Comparison of ENCODE assay signal across 30 cellular contexts in the genomic region with DNA sequence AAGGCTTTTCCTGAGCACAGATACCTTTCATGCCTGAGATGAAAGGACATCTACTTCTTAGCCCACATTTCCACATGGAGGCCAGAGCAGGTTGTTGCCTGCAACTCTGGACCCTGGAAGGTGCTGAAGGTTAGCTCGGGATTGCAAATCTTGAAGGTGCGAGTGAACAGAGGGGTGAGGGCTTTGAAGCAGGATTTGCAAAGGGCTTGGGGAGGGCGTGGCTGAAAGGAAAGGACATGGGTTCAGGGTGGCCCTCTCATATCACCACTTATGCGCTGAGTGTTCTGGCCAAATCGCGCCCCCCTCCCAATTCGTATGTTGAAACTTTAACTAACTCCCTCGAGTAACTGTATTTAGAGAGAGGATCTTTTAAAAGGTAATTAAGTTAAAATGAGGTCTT.
"Had no signal": no experiment of that assay in that cellular context is flagged by ENCODE, and none has a peak within 500 bp of the region (broad histone marks: within the 10 kb centered on the region; RNA-seq: fewer than 3 reads in every experiment).

No MANE protein-coding gene starts in this region.

- H3K9me3 ChIP-seq: adrenal gland, body of pancreas, breast epithelium, colonic mucosa had no signal

- H3K4me1 ChIP-seq: adrenal gland, breast epithelium, colonic mucosa had no signal

- H3K4me3 Mint-ChIP-seq: activated CD4-positive, alpha-beta memory T cell treated with anti-CD3 and anti-CD28 coated beads for 36 hours; activated CD4-positive, alpha-beta T cell treated with anti-CD3 and anti-CD28 coated beads for 36 hours; activated CD4-positive, alpha-beta T cell treated with anti-CD3 and anti-CD28 coated beads, Interleukin-2, amount 10 ng/mL, durations not matched to agents 24 days and 14 days; activated CD8-positive, alpha-beta memory T cell treated with anti-CD3 and anti-CD28 coated beads, Interleukin-2, amount 10 ng/mL, durations not matched to agents 7 days and 5 days; activated CD8-positive, alpha-beta T cell treated with anti-CD3 and anti-CD28 coated beads, Interleukin-2, amount 10 ng/mL, durations not matched to agents 7 days and 5 days; activated naive CD4-positive, alpha-beta T cell treated with anti-CD3 and anti-CD28 coated beads for 36 hours; activated naive CD4-positive, alpha-beta T cell treated with anti-CD3 and anti-CD28 coated beads, Interleukin-2, amount 50 U/mL, for 24 hours; activated naive CD8-positive, alpha-beta T cell treated with anti-CD3 and anti-CD28 coated beads for 36 hours; activated naive CD8-positive, alpha-beta T cell treated with anti-CD3 and anti-CD28 coated beads, Interleukin-2, amount 50 U/mL, for 24 hours; activated T-helper 1 cell treated with anti-CD3 and anti-CD28 coated beads, Interleukin-12 subunit alpha, Interleukin-12 subunit beta, Interleukin-2, Interleukin-4 antibody, amounts not matched to agents 30 ng/mL and 10 ng/mL and 1 ng/mL, durations not matched to agents 14 hours and 24 hours and 36 hours had no signal

- DNase-seq: activated CD4-positive, alpha-beta memory T cell treated with anti-CD3 and anti-CD28 coated beads for 36 hours; activated CD4-positive, alpha-beta T cell treated with anti-CD3 and anti-CD28 coated beads for 36 hours; activated CD4-positive, alpha-beta T cell treated with anti-CD3 and anti-CD28 coated beads, Interleukin-2, amount 10 ng/mL, durations not matched to agents 24 days and 14 days; activated CD4-positive, CD25-positive, alpha-beta regulatory T cell; activated CD4-positive, CD25-positive, alpha-beta regulatory T cell treated with anti-CD3 and anti-CD28 coated beads, Interleukin-2, amount 50 U/mL, for 72 hours; activated CD8-positive, alpha-beta memory T cell treated with anti-CD3 and anti-CD28 coated beads, Interleukin-2, amount 10 ng/mL, durations not matched to agents 7 days and 5 days; activated CD8-positive, alpha-beta memory T cell treated with anti-CD3 and anti-CD28 coated beads, Interleukin-2, amount 50 U/mL, for 4 hours; activated CD8-positive, alpha-beta T cell treated with anti-CD3 and anti-CD28 coated beads, Interleukin-2, amount 10 ng/mL, durations not matched to agents 7 days and 5 days; activated effector memory CD4-positive, alpha-beta T cell treated with anti-CD3 and anti-CD28 coated beads, Interleukin-2, amount 50 U/mL, for 16 hours; activated naive CD4-positive, alpha-beta T cell treated with anti-CD3 and anti-CD28 coated beads for 36 hours; activated naive CD8-positive, alpha-beta T cell treated with anti-CD3 and anti-CD28 coated beads for 36 hours; activated naive CD8-positive, alpha-beta T cell treated with anti-CD3 and anti-CD28 coated beads, Interleukin-2, amount 50 U/mL, for 24 hours; activated T-cell treated with anti-CD3 and anti-CD28 coated beads, Interleukin-2, amount 50 U/mL, for 1 hour; activated T-cell treated with anti-CD3 and anti-CD28 coated beads, Interleukin-2, amount 50 U/mL, for 48 hours; adrenal gland; amygdala; aorta; body of pancreas; central memory CD4-positive, alpha-beta T cell; cerebellar nuclear complex; colonic mucosa; effector CD8-positive, alpha-beta T cell; foreskin fibroblast; T-helper 2 cell had no signal

- H3K36me3 Mint-ChIP-seq: activated CD4-positive, alpha-beta memory T cell treated with anti-CD3 and anti-CD28 coated beads for 36 hours; activated CD8-positive, alpha-beta memory T cell treated with anti-CD3 and anti-CD28 coated beads, Interleukin-2, amount 10 ng/mL, durations not matched to agents 7 days and 5 days; activated naive CD4-positive, alpha-beta T cell treated with anti-CD3 and anti-CD28 coated beads, Interleukin-2, amount 50 U/mL, for 24 hours; activated naive CD8-positive, alpha-beta T cell treated with anti-CD3 and anti-CD28 coated beads for 36 hours had no signal

- H3K27ac Mint-ChIP-seq: activated CD4-positive, alpha-beta memory T cell treated with anti-CD3 and anti-CD28 coated beads for 36 hours; activated CD4-positive, alpha-beta T cell treated with anti-CD3 and anti-CD28 coated beads for 36 hours; activated CD4-positive, alpha-beta T cell treated with anti-CD3 and anti-CD28 coated beads, Interleukin-2, amount 10 ng/mL, durations not matched to agents 24 days and 14 days; activated CD8-positive, alpha-beta memory T cell treated with anti-CD3 and anti-CD28 coated beads, Interleukin-2, amount 10 ng/mL, durations not matched to agents 7 days and 5 days; activated CD8-positive, alpha-beta T cell treated with anti-CD3 and anti-CD28 coated beads, Interleukin-2, amount 10 ng/mL, durations not matched to agents 7 days and 5 days; activated naive CD4-positive, alpha-beta T cell treated with anti-CD3 and anti-CD28 coated beads for 36 hours; activated naive CD4-positive, alpha-beta T cell treated with anti-CD3 and anti-CD28 coated beads, Interleukin-2, amount 50 U/mL, for 24 hours; activated naive CD8-positive, alpha-beta T cell treated with anti-CD3 and anti-CD28 coated beads for 36 hours; activated naive CD8-positive, alpha-beta T cell treated with anti-CD3 and anti-CD28 coated beads, Interleukin-2, amount 50 U/mL, for 24 hours; activated T-helper 1 cell treated with anti-CD3 and anti-CD28 coated beads, Interleukin-12 subunit alpha, Interleukin-12 subunit beta, Interleukin-2, Interleukin-4 antibody, amounts not matched to agents 30 ng/mL and 10 ng/mL and 1 ng/mL, durations not matched to agents 14 hours and 24 hours and 36 hours; activated T-helper 2 cell treated with anti-CD3 and anti-CD28 coated beads, Interferon-gamma antibody, Interleukin-2, Interleukin-4, amounts not matched to agents 10 μg/mL and 5 μg/mL and 100 μg/mL, durations not matched to agents 14 hours and 24 hours and 36 hours had no signal

- H3K27ac ChIP-seq: adrenal gland, body of pancreas, breast epithelium, cardiac muscle cell, colonic mucosa, epithelial cell of prostate had no signal

- ATAC-seq: activated CD4-positive, alpha-beta T cell treated with anti-CD3 and anti-CD28 coated beads for 36 hours; activated CD8-positive, alpha-beta memory T cell treated with anti-CD3 and anti-CD28 coated beads, Interleukin-2, amount 10 ng/mL, durations not matched to agents 7 days and 5 days; activated CD8-positive, alpha-beta T cell treated with anti-CD3 and anti-CD28 coated beads, Interleukin-2, amount 10 ng/mL, durations not matched to agents 7 days and 5 days; activated naive CD8-positive, alpha-beta T cell treated with anti-CD3 and anti-CD28 coated beads, Interleukin-2, amount 50 U/mL, for 24 hours; body of pancreas had no signal

- H3K4me3 ChIP-seq: adrenal gland, body of pancreas, breast epithelium, cardiac muscle cell, colonic mucosa had no signal

- H3K36me3 ChIP-seq: adrenal gland, breast epithelium, cardiac muscle cell, colonic mucosa had no signal

- H3K27me3 ChIP-seq: body of pancreas, breast epithelium, colonic mucosa had no signal

- H3K4me1 Mint-ChIP-seq: activated CD4-positive, alpha-beta T cell treated with anti-CD3 and anti-CD28 coated beads for 36 hours; activated CD4-positive, alpha-beta T cell treated with anti-CD3 and anti-CD28 coated beads, Interleukin-2, amount 10 ng/mL, durations not matched to agents 24 days and 14 days; activated CD8-positive, alpha-beta memory T cell treated with anti-CD3 and anti-CD28 coated beads, Interleukin-2, amount 10 ng/mL, durations not matched to agents 7 days and 5 days; activated naive CD4-positive, alpha-beta T cell treated with anti-CD3 and anti-CD28 coated beads, Interleukin-2, amount 50 U/mL, for 24 hours; activated naive CD8-positive, alpha-beta T cell treated with anti-CD3 and anti-CD28 coated beads for 36 hours; activated naive CD8-positive, alpha-beta T cell treated with anti-CD3 and anti-CD28 coated beads, Interleukin-2, amount 50 U/mL, for 24 hours had no signal

- H3K27me3 Mint-ChIP-seq: activated CD8-positive, alpha-beta memory T cell treated with anti-CD3 and anti-CD28 coated beads, Interleukin-2, amount 10 ng/mL, durations not matched to agents 7 days and 5 days had no signal

- H3K9me3 Mint-ChIP-seq: activated CD4-positive, alpha-beta memory T cell treated with anti-CD3 and anti-CD28 coated beads for 36 hours; activated CD4-positive, alpha-beta T cell treated with anti-CD3 and anti-CD28 coated beads, Interleukin-2, amount 10 ng/mL, durations not matched to agents 24 days and 14 days; activated naive CD4-positive, alpha-beta T cell treated with anti-CD3 and anti-CD28 coated beads for 36 hours; activated naive CD4-positive, alpha-beta T cell treated with anti-CD3 and anti-CD28 coated beads, Interleukin-2, amount 50 U/mL, for 24 hours; activated naive CD8-positive, alpha-beta T cell treated with anti-CD3 and anti-CD28 coated beads for 36 hours; activated T-helper 1 cell treated with anti-CD3 and anti-CD28 coated beads, Interleukin-12 subunit alpha, Interleukin-12 subunit beta, Interleukin-2, Interleukin-4 antibody, amounts not matched to agents 30 ng/mL and 10 ng/mL and 1 ng/mL, durations not matched to agents 14 hours and 24 hours and 36 hours; activated T-helper 2 cell treated with anti-CD3 and anti-CD28 coated beads, Interferon-gamma antibody, Interleukin-2, Interleukin-4, amounts not matched to agents 10 μg/mL and 5 μg/mL and 100 μg/mL, durations not matched to agents 14 hours and 24 hours and 36 hours had no signal
